In the genomic region with DNA sequence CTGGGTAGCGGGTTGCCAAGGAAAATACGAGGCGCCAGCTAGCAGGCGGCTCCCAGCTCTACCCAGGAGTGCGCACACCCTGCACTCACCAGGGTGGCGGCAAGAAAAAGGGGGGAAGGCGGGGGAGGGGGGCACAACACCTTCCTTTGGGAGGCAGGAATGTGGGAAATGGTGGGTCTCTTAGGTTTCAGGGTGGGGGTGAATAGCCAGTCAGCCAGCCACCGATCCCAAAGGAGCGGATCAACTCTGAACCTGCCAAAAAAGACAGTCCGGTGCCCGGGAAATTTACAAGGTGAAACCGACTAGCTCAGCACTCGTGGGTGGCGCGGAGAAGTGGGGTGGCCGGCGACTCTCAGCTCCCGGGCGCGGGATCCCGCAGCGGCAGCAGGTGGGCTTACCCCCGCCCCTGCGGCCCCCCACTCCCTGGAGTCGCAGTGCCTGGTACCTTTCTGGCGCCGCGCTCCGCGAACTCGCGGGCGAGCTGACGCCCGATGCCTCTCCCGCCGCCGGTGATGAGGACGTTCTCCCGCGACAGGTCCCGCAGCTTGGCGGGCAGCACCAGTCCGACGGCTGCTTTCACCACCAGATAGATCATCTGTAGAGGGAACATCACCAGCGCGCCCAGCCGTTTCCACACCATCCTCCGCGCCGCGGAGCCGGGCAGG, we compare ENCODE assay signal across 8 cellular contexts. TPM values are rescaled to one million over a fixed set of nuclear protein-coding genes. Genes with fewer than 3 reads are reported as not detected.
DNase-seq lines count a peak whose midpoint lies in the region; ATAC-seq, FAIRE-seq and TF ChIP-seq lines count a peak whose summit lies in the region.

No MANE protein-coding gene starts in this region.

- H3K27me3 ChIP-seq in BLaER1 (peaks cover 51% of the 10 kb centered on the region), MM.1S (replicated peaks; ENCODE audit: insufficient read depth, low read length) (peaks cover 35% of the 10 kb centered on the region)

- H3K9ac ChIP-seq in BLaER1, result peak overlapping the region; percentile 61; the same call in 1 of the 2 replicates
- H3K9ac ChIP-seq in MM.1S (ENCODE audit: low read length), result no peak overlapping the region

- in situ Hi-C loops in G401 (cut with HindIII; ENCODE audit: low sequenced_read_pairs), result no loop called here

- H3F3A ChIP-seq in MM.1S (ENCODE audit: insufficient read depth, low read length), result peaks cover 13% of the 10 kb centered on the region; the same call in 1 of the 2 replicates

- H4K20me1 ChIP-seq in BLaER1 (peaks cover 13% of the 10 kb centered on the region), MM.1S (ENCODE audit: insufficient read depth, low read length) (no peaks in the 10 kb centered on the region)

- peaks cover 8% of the 10 kb centered on the region for H3K36me3 Mint-ChIP-seq in activated naive CD4-positive, alpha-beta T cell treated with anti-CD3 and anti-CD28 coated beads, Interleukin-2, amount 50 U/mL, for 24 hours

- no peak overlapping the region; the same call in 1 of the 2 replicates for H3K27ac ChIP-seq in BLaER1
- no peak overlapping the region for H3K27ac ChIP-seq in MM.1S (ENCODE audit: low read length)

- H3K79me2 ChIP-seq in MM.1S (ENCODE audit: low read length), result no peaks in the 10 kb centered on the region

- 0 out of 2 replicates have a peak overlapping the region, but pooled peaks have one; percentile 5 for H2AFZ ChIP-seq in MM.1S (ENCODE audit: low read length)

- no peak for TF ChIP-seq POLR2A in GM12892 (IDR thresholded peaks at IDR 0.05; ENCODE audit: low read depth, low read length)

- DNase-seq in MM.1S (no peak), left ventricle myocardium superior (peak; percentile 67), skeletal muscle cell (ENCODE audit: low read depth) (no peak), G401 (ENCODE audit: low spot score) (no peak), GM12892 (ENCODE audit: insufficient read length) (no peak)
- DNase-seq in NK-92 treated with Interleukin-12 subunit alpha and Interleukin-12 subunit beta, amount 100 ng/mL, for 24 hours (lab: John Stamatoyannopoulos, UW), result no peak

- peak overlapping the region; percentile 95 for H3K27ac Mint-ChIP-seq in activated naive CD4-positive, alpha-beta T cell treated with anti-CD3 and anti-CD28 coated beads, Interleukin-2, amount 50 U/mL, for 24 hours

- H3K4me1 ChIP-seq in BLaER1 (peaks cover 65% of the 10 kb centered on the region), MM.1S (ENCODE audit: low read length) (peaks cover 13% of the 10 kb centered on the region)

- H3K4me2 ChIP-seq in BLaER1, result peak overlapping the region; percentile 94
- peak overlapping the region; percentile 87 for H3K4me2 ChIP-seq in MM.1S (ENCODE audit: low read depth, low read length)

- peak; percentile 13 for ATAC-seq in left ventricle myocardium superior

- TF ChIP-seq CTCF in MM.1S (IDR thresholded peaks at IDR 0.05; ENCODE audit: low read length), result no peak

- peak overlapping the region; percentile 73 for H3K4me3 ChIP-seq in BLaER1
- peak overlapping the region; percentile 75 for H3K4me3 ChIP-seq in MM.1S (ENCODE audit: low read length)
- H3K4me3 ChIP-seq in skeletal muscle cell (ENCODE audit: low read depth, low read length), result peak overlapping the region; percentile 57

- no peaks in the 10 kb centered on the region for H3K36me3 ChIP-seq in BLaER1
- H3K36me3 ChIP-seq in MM.1S (replicated peaks; ENCODE audit: insufficient read depth, low read length), result no peaks in the 10 kb centered on the region

- FAIRE-seq in GM12892 (lab: Jason Lieb, UNC), result no peak

- H3K9me3 ChIP-seq in BLaER1 (no peaks in the 10 kb centered on the region), MM.1S (replicated peaks; ENCODE audit: insufficient read depth, low read length) (no peaks in the 10 kb centered on the region)

- H3K27me3 Mint-ChIP-seq in activated naive CD4-positive, alpha-beta T cell treated with anti-CD3 and anti-CD28 coated beads, Interleukin-2, amount 50 U/mL, for 24 hours, result no peaks in the 10 kb centered on the region

- peak overlapping the region; percentile 98 for H3K4me3 Mint-ChIP-seq in activated naive CD4-positive, alpha-beta T cell treated with anti-CD3 and anti-CD28 coated beads, Interleukin-2, amount 50 U/mL, for 24 hours

- intact Hi-C loops in left ventricle myocardium superior (cut with micrococcal nuclease), result no loop called here

- no peaks in the 10 kb centered on the region for H3K9me2 ChIP-seq in MM.1S (replicated peaks; ENCODE audit: insufficient read depth, low read length)

- H3K9me3 Mint-ChIP-seq in activated naive CD4-positive, alpha-beta T cell treated with anti-CD3 and anti-CD28 coated beads, Interleukin-2, amount 50 U/mL, for 24 hours, result no peaks in the 10 kb centered on the region

- peaks cover 62% of the 10 kb centered on the region for H3K4me1 Mint-ChIP-seq in activated naive CD4-positive, alpha-beta T cell treated with anti-CD3 and anti-CD28 coated beads, Interleukin-2, amount 50 U/mL, for 24 hours

RNA-seq across cellular contexts. Expression of a gene that starts 1.2 kb away (rescaled TPM):
- total RNA-seq in left ventricle myocardium superior, result 79.6 TPM
- total RNA-seq in G401 (2014; rRNA removed; shearing (Covaris generic)), result 9.1 and 13.5 TPM in 2 replicates
- polyA plus RNA-seq in GM12892 (2012; ENCODE audit: missing spikeins), result 0.64 TPM

RNA-seq across cellular contexts. Expression of a gene that starts 27.0 kb away (rescaled TPM):
- total RNA-seq in left ventricle myocardium superior, result not detected
- not detected in 2 replicates for total RNA-seq in G401 (2014; rRNA removed; shearing (Covaris generic))
- polyA plus RNA-seq in GM12892 (2012; ENCODE audit: missing spikeins), result not detected
